Comparison of ENCODE assay signal across 8 cellular contexts in the genomic region with DNA sequence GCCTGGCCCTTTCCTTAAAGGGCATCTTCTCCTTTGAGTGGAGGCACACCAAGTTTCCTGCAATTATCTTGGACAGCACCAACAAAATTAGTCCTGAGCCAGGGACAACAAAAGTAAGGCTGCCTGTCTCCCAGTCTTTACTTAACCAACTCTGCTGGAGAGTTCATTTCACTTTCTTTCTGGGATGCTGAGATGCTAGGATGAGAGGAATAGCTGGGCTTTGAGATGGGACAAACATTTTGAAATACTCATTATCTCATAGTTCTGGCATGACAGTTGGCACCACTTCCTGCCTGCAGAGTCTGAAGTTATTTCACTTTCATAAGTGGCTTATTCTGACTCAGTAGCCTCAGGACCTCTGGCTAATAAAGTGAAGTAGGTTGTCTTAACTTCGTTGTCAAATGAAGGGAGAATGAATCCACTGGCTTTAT.
DNase-seq lines count a peak whose midpoint lies in the region; ATAC-seq and TF ChIP-seq lines count a peak whose summit lies in the region.

No MANE protein-coding gene starts in this region.

- H3K27ac Mint-ChIP-seq in activated T-cell treated with anti-CD3 and anti-CD28 coated beads, Interleukin-2, amount 50 U/mL, for 72 hours = peak overlapping the region; percentile 87

- DNase-seq in GM04504 (ENCODE audit: low read depth) = peak; percentile 92
- peak; percentile 95 for DNase-seq in IMR-90
- peak; percentile 36 to 41 for DNase-seq in activated T-cell treated with anti-CD3 and anti-CD28 coated beads, Interleukin-2, amount 50 U/mL, for 72 hours
- DNase-seq in kidney glomerular epithelial cell (lab: John Stamatoyannopoulos, UW) = peak; percentile 89
- no peak for DNase-seq in NCI-H146 treated with DMSO at 0.1 percent for 48 hours (lab: John Stamatoyannopoulos, UW; ENCODE audit: unreplicated experiment)
- DNase-seq in NCI-H1694 (lab: John Stamatoyannopoulos, UW) = no peak
- DNase-seq in islet precursor cell = no peak

- 0 out of 2 replicates have a peak overlapping the region, but pooled peaks have one; percentile 14 for H2AK5ac ChIP-seq in IMR-90 (ENCODE audit: low read depth, low read length)

- peak overlapping the region; percentile 10; the same call in 1 of the 2 replicates for H3K14ac ChIP-seq in IMR-90 (replicated peaks; ENCODE audit: low read depth, low read length)

- H4K91ac ChIP-seq in IMR-90 (ENCODE audit: insufficient read depth, low read depth, low read length) = peak overlapping the region; percentile 49

- H3K36me3 ChIP-seq in IMR-90 (ENCODE audit: control insufficient read depth, insufficient read depth, low read length) = peaks cover 10% of the 10 kb centered on the region

- CTCF ChIA-PET in IMR-90 (lab: Yijun Ruan, JAX) = interaction anchor here (0.5 to 0.8 kb wide), 2 partner anchors 81 to 477 kb away, joined by 3 to 4 read pairs; no protein-coding TSS in a partner anchor

- no peak; the same call in 1 of the 2 replicates for TF ChIP-seq RAD21 in IMR-90 (IDR thresholded peaks at IDR 0.05; ENCODE audit: low read length)

- peak overlapping the region; percentile 98 for H3K9ac ChIP-seq in IMR-90 (ENCODE audit: low read depth, low read length)

- no TSS peak for BruUV-seq in IMR-90 (replicated peaks; lab: Mats Ljungman, UMichigan)

- H3K9me1 ChIP-seq in IMR-90 (ENCODE audit: insufficient read depth, low read length) = peaks cover 26% of the 10 kb centered on the region

- H4K20me1 ChIP-seq in IMR-90 (ENCODE audit: insufficient read depth, low read length) = peaks cover 61% of the 10 kb centered on the region

- H3K23ac ChIP-seq in IMR-90 (ENCODE audit: low read depth, low read length) = peak overlapping the region; percentile 5; the same call in 1 of the 2 replicates

- peak overlapping the region; percentile 50; the same call in 1 of the 2 replicates for H2BK120ac ChIP-seq in IMR-90 (ENCODE audit: low read depth, low read length)

- H3K4me3 ChIP-seq in IMR-90 (ENCODE audit: insufficient read depth, low read depth, low read length) = peak overlapping the region; percentile 71

- H3K27ac ChIP-seq in IMR-90 (ENCODE audit: insufficient read depth, low read length) = peak overlapping the region; percentile 88

- H3K79me1 ChIP-seq in IMR-90 (ENCODE audit: low read depth in 1 of 2, low read length in 2 of 2) = peaks cover 4 to 40% of the 10 kb centered on the region in 2 experiments

- POLR2A ChIA-PET in IMR-90 (lab: Charles Lee; ENCODE audit: unreplicated experiment) = interaction anchor here (0.9 to 1.6 kb wide), 2 partner anchors 22 to 137 kb away, joined by 3 to 4 read pairs; no protein-coding TSS in a partner anchor

- TF ChIP-seq POLR2A in IMR-90 (IDR thresholded peaks at IDR 0.05; ENCODE audit: low read depth, low read length) = peak; percentile 78

- peak overlapping the region; percentile 75 for H3K4ac ChIP-seq in IMR-90 (ENCODE audit: low read depth, low read length)

- H2BK20ac ChIP-seq in IMR-90 (ENCODE audit: low read depth, low read length) = peak overlapping the region; percentile 7; the same call in 1 of the 2 replicates

- peak overlapping the region; percentile 15 to 70; a peak in 3 of 4 replicates for H4K8ac ChIP-seq in IMR-90 (ENCODE audit: low read depth in 2 of 2, low read length in 2 of 2)

- peak overlapping the region; percentile 21; the same call in 1 of the 2 replicates for H3K18ac ChIP-seq in IMR-90 (ENCODE audit: low read depth, low read length)

- peak overlapping the region; percentile 89 for H3K4me2 ChIP-seq in IMR-90 (ENCODE audit: low read depth, low read length)

- intact Hi-C loops in IMR-90 (cut with micrococcal nuclease) = loop anchor here (1.0 to 5.0 kb wide), 4 partner anchors 54 to 143 kb away; no protein-coding TSS in a partner anchor

- whole genome bisulfite sequencing in IMR-90 (ENCODE audit: extremely low coverage in 2 of 2, insufficient read length in 1 of 2), 2 experiments = no CpG with 5 or more reads among the region's 1 CpG

- no peaks in the 10 kb centered on the region for H3K27me3 ChIP-seq in IMR-90 (ENCODE audit: control insufficient read depth, insufficient read depth, low read length)

- H3K27me3 Mint-ChIP-seq in activated T-cell treated with anti-CD3 and anti-CD28 coated beads, Interleukin-2, amount 50 U/mL, for 72 hours (ENCODE audit: low read depth) = peaks cover 13% of the 10 kb centered on the region

- no peak overlapping the region for H2AK9ac ChIP-seq in IMR-90 (replicated peaks; ENCODE audit: low read depth, low read length, poor library complexity)

- TF ChIP-seq CTCF in IMR-90 (conservative IDR thresholded peaks at IDR 0.05; ENCODE audit: low read depth, low read length) = no peak

- H2AFZ ChIP-seq in IMR-90 (replicated peaks; ENCODE audit: low read length, poor library complexity) = no peak overlapping the region

- peaks cover 13 to 29% of the 10 kb centered on the region in 2 donors for H3K36me3 Mint-ChIP-seq in activated T-cell treated with anti-CD3 and anti-CD28 coated beads, Interleukin-2, amount 50 U/mL, for 72 hours (ENCODE audit: insufficient read depth in 2 of 2)

- no peak overlapping the region for H3K56ac ChIP-seq in IMR-90 (ENCODE audit: extremely low read depth, insufficient read depth, low read length)

- H2BK5ac ChIP-seq in IMR-90 (ENCODE audit: low read depth, low read length, poor library complexity, severe bottlenecking) = peak overlapping the region; percentile 65

- no peaks in the 10 kb centered on the region for H3K9me3 ChIP-seq in IMR-90 (ENCODE audit: control insufficient read depth, insufficient read depth, low read length)

- H3K4me1 ChIP-seq in IMR-90 (ENCODE audit: control insufficient read depth, insufficient read depth, low read length) = peaks cover 14% of the 10 kb centered on the region

- H2BK15ac ChIP-seq in IMR-90 (ENCODE audit: low read depth, low read length) = no peak overlapping the region

- in situ Hi-C loops in IMR-90 (cut with MboI; ENCODE audit: low sequenced_read_pairs) = loop anchor here (5.0 kb wide), 2 partner anchors 96 to 139 kb away; no protein-coding TSS in a partner anchor

- dilution Hi-C loops in IMR-90 (cut with HindIII; ENCODE audit: low sequenced_read_pairs, unreplicated experiment) = loop anchor here (25.0 kb wide), 1 partner anchor 111 kb away; no protein-coding TSS in a partner anchor

- peak; percentile 47 for ATAC-seq in GM21447 (IDR thresholded peaks at IDR 0.05; ENCODE audit: unreplicated experiment)
- ATAC-seq in IMR-90 (ENCODE audit: low read depth) = peak; percentile 18
- peak; percentile 52 to 63 for ATAC-seq in activated T-cell treated with anti-CD3 and anti-CD28 coated beads, Interleukin-2, amount 50 U/mL, for 72 hours (replicated peaks in 1 of 2)

- peak overlapping the region; percentile 1 for H4K5ac ChIP-seq in IMR-90 (ENCODE audit: low read depth, low read length)

- no peaks in the 10 kb centered on the region for H3K9me3 Mint-ChIP-seq in activated T-cell treated with anti-CD3 and anti-CD28 coated beads, Interleukin-2, amount 50 U/mL, for 72 hours

- peak overlapping the region; percentile 90 to 93 for H3K4me3 Mint-ChIP-seq in activated T-cell treated with anti-CD3 and anti-CD28 coated beads, Interleukin-2, amount 50 U/mL, for 72 hours

- H3K4me1 Mint-ChIP-seq in activated T-cell treated with anti-CD3 and anti-CD28 coated beads, Interleukin-2, amount 50 U/mL, for 72 hours (ENCODE audit: low read depth) = peaks cover 53% of the 10 kb centered on the region

TF ChIP-seq in IMR-90, 13 proteins besides CTCF, POLR2A, EP300 and RAD21:
- TF ChIP-seq SMC3 (IDR thresholded peaks at IDR 0.05; ENCODE audit: low read depth, low read length) (peak; percentile 16; the same call in 1 of the 2 replicates), CEBPB (IDR thresholded peaks at IDR 0.05; ENCODE audit: low read depth, low read length) (peak; percentile 75; the same call in 1 of the 2 replicates), FOS (IDR thresholded peaks at IDR 0.05; ENCODE audit: low read depth, low read length) (peak; percentile 35; the same call in 1 of the 2 replicates), MAZ (IDR thresholded peaks at IDR 0.05; ENCODE audit: borderline replicate concordance, low read depth, low read length) (no peak), MAFK (IDR thresholded peaks at IDR 0.05; ENCODE audit: low read depth, low read length) (no peak), RFX5 (IDR thresholded peaks at IDR 0.05; ENCODE audit: low read depth, low read length) (no peak), RCOR1 (IDR thresholded peaks at IDR 0.05; ENCODE audit: insufficient replicate concordance, low read length) (no peak), MXI1 (IDR thresholded peaks at IDR 0.05; ENCODE audit: borderline replicate concordance, low read depth, low read length) (no peak), NFE2L2 (IDR thresholded peaks at IDR 0.05; ENCODE audit: low read depth, low read length) (no peak), BHLHE40 (IDR thresholded peaks at IDR 0.05; ENCODE audit: low read depth, low read length) (no peak), CHD1 (IDR thresholded peaks at IDR 0.05; ENCODE audit: low read depth, low read length) (no peak)
- TF ChIP-seq, protein P1, sequence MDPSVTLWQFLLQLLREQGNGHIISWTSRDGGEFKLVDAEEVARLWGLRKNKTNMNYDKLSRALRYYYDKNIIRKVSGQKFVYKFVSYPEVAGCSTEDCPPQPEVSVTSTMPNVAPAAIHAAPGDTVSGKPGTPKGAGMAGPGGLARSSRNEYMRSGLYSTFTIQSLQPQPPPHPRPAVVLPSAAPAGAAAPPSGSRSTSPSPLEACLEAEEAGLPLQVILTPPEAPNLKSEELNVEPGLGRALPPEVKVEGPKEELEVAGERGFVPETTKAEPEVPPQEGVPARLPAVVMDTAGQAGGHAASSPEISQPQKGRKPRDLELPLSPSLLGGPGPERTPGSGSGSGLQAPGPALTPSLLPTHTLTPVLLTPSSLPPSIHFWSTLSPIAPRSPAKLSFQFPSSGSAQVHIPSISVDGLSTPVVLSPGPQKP (IDR thresholded peaks at IDR 0.05; ENCODE audit: borderline replicate concordance, low read depth, low read length) = no peak
- TF ChIP-seq, protein P2, sequence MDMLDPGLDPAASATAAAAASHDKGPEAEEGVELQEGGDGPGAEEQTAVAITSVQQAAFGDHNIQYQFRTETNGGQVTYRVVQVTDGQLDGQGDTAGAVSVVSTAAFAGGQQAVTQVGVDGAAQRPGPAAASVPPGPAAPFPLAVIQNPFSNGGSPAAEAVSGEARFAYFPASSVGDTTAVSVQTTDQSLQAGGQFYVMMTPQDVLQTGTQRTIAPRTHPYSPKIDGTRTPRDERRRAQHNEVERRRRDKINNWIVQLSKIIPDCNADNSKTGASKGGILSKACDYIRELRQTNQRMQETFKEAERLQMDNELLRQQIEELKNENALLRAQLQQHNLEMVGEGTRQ (IDR thresholded peaks at IDR 0.05; ENCODE audit: low read depth, low read length) = no peak

Comparison
In these comparisons a context has a peak if more than half of its experiments do, and no peak if none do; other contexts are left out.
1. DNase-seq: peak in GM04504 (single experiment), IMR-90 (single experiment), activated T-cell treated with anti-CD3 and anti-CD28 coated beads, Interleukin-2, amount 50 U/mL, for 72 hours (2 of 2) and kidney glomerular epithelial cell (single experiment); none in NCI-H146 treated with DMSO at 0.1 percent for 48 hours (single experiment), NCI-H1694 (single experiment) and islet precursor cell (single experiment).
2. Peak in every context shown above with its lines, with median percentiles within 50 percentile points of each other: ATAC-seq.